Comparison of ENCODE assay signal across 8 cellular contexts in genomic region chr15:40338041-40338657, GRCh38. TPM values are rescaled to one million over a fixed set of nuclear protein-coding genes. Genes with fewer than 3 reads are reported as not detected.
DNase-seq lines count a peak whose midpoint lies in the region; ATAC-seq and TF ChIP-seq lines count a peak whose summit lies in the region.

No MANE protein-coding gene starts in this region.

- no peaks in the 10 kb centered on the region for H3K9me3 ChIP-seq in WERI-Rb-1 (ENCODE audit: severe bottlenecking)

- DNase-seq in BJ (ENCODE audit: low read depth) (no peak), NCI-H146 treated with DMSO at 0.1 percent for 48 hours (lab: John Stamatoyannopoulos, UW; ENCODE audit: unreplicated experiment) (peak; percentile 34), WERI-Rb-1 (peak; percentile 89), MCF 10A (ENCODE audit: unreplicated experiment) (peak; percentile 68), kidney tubule cell (ENCODE audit: low spot score) (peak; percentile 87)
- peak; percentile 85 for DNase-seq in stimulated activated CD4-positive, alpha-beta T cell treated with anti-CD3 and anti-CD28 coated beads, Interleukin-2, amount 100 ng/mL, for 24 hours

- CTCF ChIA-PET in BJ (lab: Yijun Ruan, JAX): interaction anchor here (0.7 to 11.8 kb wide), 25 partner anchors 9 to 231 kb away, joined by 3 to 124 read pairs (median 5); partner anchors contain the start of genes ANKRD63, DISP2, INAFM2 and PHGR1
- CTCF ChIA-PET in MCF 10A (lab: Yijun Ruan, JAX): interaction anchor here (0.5 to 12.1 kb wide), 29 partner anchors 10 to 1196 kb away, joined by 3 to 179 read pairs (median 5); partner anchors contain the start of genes ANKRD63, DISP2, INAFM2 and IVD

- H3K27me3 ChIP-seq in BJ (ENCODE audit: control insufficient read depth, insufficient read depth, low read length) (no peaks in the 10 kb centered on the region), WERI-Rb-1 (ENCODE audit: insufficient read depth, low read depth, severe bottlenecking) (no peaks in the 10 kb centered on the region)

- peaks cover 38% of the 10 kb centered on the region for H3K4me1 Mint-ChIP-seq in MCF 10A (ENCODE audit: insufficient read depth, unreplicated experiment)

- no peaks in the 10 kb centered on the region for H3K9me3 Mint-ChIP-seq in MCF 10A (ENCODE audit: unreplicated experiment)

- no peak overlapping the region for H3K27ac ChIP-seq in WERI-Rb-1

- no TSS peak for BruUV-seq in MCF 10A (replicated peaks; lab: Mats Ljungman, UMichigan)

- POLR2A ChIA-PET in BJ (lab: Charles Lee) (interaction anchor here (1.0 to 2.8 kb wide), 2 partner anchors 10 to 15 kb away, joined by 3 to 17 read pairs; partner anchors contain the start of gene INAFM2), MCF 10A (lab: Yijun Ruan, JAX) (interaction anchor here (0.9 to 6.2 kb wide), 6 partner anchors 7 to 63 kb away, joined by 3 to 62 read pairs (median 8); partner anchors contain the start of gene INAFM2)

- H3K4me3 ChIP-seq in BJ (ENCODE audit: low read depth, low read length) (no peak overlapping the region), WERI-Rb-1 (ENCODE audit: low read depth, low read length) (no peak overlapping the region)

- H3K27me3 Mint-ChIP-seq in MCF 10A (ENCODE audit: insufficient read depth, unreplicated experiment): no peaks in the 10 kb centered on the region

- intact Hi-C loops in MCF 10A (cut with micrococcal nuclease): loop anchor here (1.0 kb wide), 2 partner anchors 17 to 59 kb away; no protein-coding TSS in a partner anchor

- ATAC-seq in GM19452 (IDR thresholded peaks at IDR 0.05; ENCODE audit: unreplicated experiment) (peak; percentile 69), HG02678 (IDR thresholded peaks at IDR 0.05; ENCODE audit: unreplicated experiment) (no peak)

- H3K36me3 Mint-ChIP-seq in MCF 10A (ENCODE audit: insufficient read depth, unreplicated experiment): peaks cover 22% of the 10 kb centered on the region

- peak overlapping the region; percentile 79 for H3K27ac Mint-ChIP-seq in MCF 10A (ENCODE audit: low read depth, unreplicated experiment)

- peak overlapping the region; percentile 79 for H3K4me3 Mint-ChIP-seq in MCF 10A (ENCODE audit: unreplicated experiment)

- H3K36me3 ChIP-seq in BJ (ENCODE audit: control insufficient read depth, insufficient read depth, low read length) (peaks cover 18% of the 10 kb centered on the region), WERI-Rb-1 (no peaks in the 10 kb centered on the region)

- TF ChIP-seq CTCF in BJ (IDR thresholded peaks at IDR 0.05; ENCODE audit: insufficient read depth, low read depth, low read length): peak; percentile 74
- peak; percentile 97 for TF ChIP-seq CTCF in WERI-Rb-1 (IDR thresholded peaks at IDR 0.05; ENCODE audit: low read depth, low read length)
- TF ChIP-seq CTCF in MCF 10A (IDR thresholded peaks at IDR 0.05; ENCODE audit: unreplicated experiment): peak; percentile 76

RNA-seq across cellular contexts. Expression of gene CCDC9B, which starts 2.6 kb away (rescaled TPM):
- 5.0 and 6.0 TPM in 2 replicates for polyA plus RNA-seq in BJ (2011; rRNA removed)
- 27.5 and 27.8 TPM in 2 replicates for polyA minus RNA-seq in BJ (2011; rRNA and poly(A)+ RNA removed)
- total RNA-seq in MCF 10A (2022): 36.0 and 45.3 TPM in 2 replicates

RNA-seq across cellular contexts. Expression of gene PHGR1, which starts 12.7 kb away (rescaled TPM):
- not detected in 2 replicates for polyA plus RNA-seq in BJ (2011; rRNA removed)
- not detected in 2 replicates for polyA minus RNA-seq in BJ (2011; rRNA and poly(A)+ RNA removed)
- not detected in 2 replicates for total RNA-seq in MCF 10A (2022)

RNA-seq across cellular contexts. Expression of gene INAFM2, which starts 14.7 kb away (rescaled TPM):
- 7.3 and 12.8 TPM in 2 replicates for polyA plus RNA-seq in BJ (2011; rRNA removed)
- 3.8 and 6.3 TPM in 2 replicates for polyA minus RNA-seq in BJ (2011; rRNA and poly(A)+ RNA removed)
- total RNA-seq in MCF 10A (2022): 14.9 and 15.7 TPM in 2 replicates

RNA-seq across cellular contexts. Expression of gene DISP2, which starts 19.9 kb away (rescaled TPM):
- polyA plus RNA-seq in BJ (2011; rRNA removed): 0.16 and 0.23 TPM in 2 replicates
- polyA minus RNA-seq in BJ (2011; rRNA and poly(A)+ RNA removed): 0.09 and 0.10 TPM in 2 replicates
- total RNA-seq in MCF 10A (2022): 1.8 and 2.1 TPM in 2 replicates

RNA-seq across cellular contexts. Expression of gene PLCB2, which starts 30.4 kb away (rescaled TPM):
- polyA plus RNA-seq in BJ (2011; rRNA removed): 0.22 and 0.47 TPM in 2 replicates
- 0.43 TPM in 1 of 2 replicates, not detected in the other for polyA minus RNA-seq in BJ (2011; rRNA and poly(A)+ RNA removed)
- 0.15 and 0.84 TPM in 2 replicates for total RNA-seq in MCF 10A (2022)
